Comparison of ENCODE assay signal across 21 cellular contexts in genomic region chr1:226148121-226148648, GRCh38.
"Had no signal": no experiment of that assay in that cellular context is flagged by ENCODE, and none has a peak within 500 bp of the region (broad histone marks: within the 10 kb centered on the region; RNA-seq: fewer than 3 reads in every experiment).

No MANE protein-coding gene starts in this region.

- H3K4me1 ChIP-seq: prostate gland, right atrium auricular region, upper lobe of left lung had no signal

- H3K27me3 Mint-ChIP-seq: activated naive CD4-positive, alpha-beta T cell treated with anti-CD3 and anti-CD28 coated beads, Interleukin-2, amount 10 ng/mL, durations not matched to agents 7 days and 5 days; naive thymus-derived CD8-positive, alpha-beta T cell had no signal

- H3K36me3 ChIP-seq: prostate gland had no signal

- DNase-seq: activated CD4-positive, alpha-beta T cell treated with anti-CD3 and anti-CD28 coated beads, Interleukin-2, amount 50 U/mL, for 1 hour; activated CD4-positive, CD25-positive, alpha-beta regulatory T cell treated with anti-CD3 and anti-CD28 coated beads, Interleukin-2, amount 50 U/mL, for 72 hours; activated CD8-positive, alpha-beta memory T cell treated with anti-CD3 and anti-CD28 coated beads for 24 hours; activated CD8-positive, alpha-beta memory T cell treated with anti-CD3 and anti-CD28 coated beads, Interleukin-2, amount 50 U/mL, for 48 hours; activated effector memory CD4-positive, alpha-beta T cell treated with Interleukin-2 at 50 U/mL for 16 hours; activated naive CD4-positive, alpha-beta T cell treated with anti-CD3 and anti-CD28 coated beads, Interleukin-2, amount 10 ng/mL, durations not matched to agents 7 days and 5 days; activated T-cell treated with anti-CD3 and anti-CD28 coated beads, Interleukin-2, amount 50 U/mL, for 48 hours; erythroblast; foreskin melanocyte; glutamatergic neuron; hippocampal formation; left cardiac atrium; mesendoderm; naive thymus-derived CD8-positive, alpha-beta T cell; stimulated activated CD4-positive, alpha-beta T cell treated with anti-CD3 and anti-CD28 coated beads, Interleukin-2, amount 100 ng/mL, for 24 hours; T-helper 1 cell; testis; upper lobe of left lung had no signal

- ATAC-seq: left cardiac atrium; naive thymus-derived CD8-positive, alpha-beta T cell had no signal

- H3K4me3 ChIP-seq: cardiac muscle cell, prostate gland, right atrium auricular region, testis, upper lobe of left lung had no signal

- H3K27ac ChIP-seq: cardiac muscle cell, prostate gland, right atrium auricular region, testis, upper lobe of left lung had no signal

- H3K9me3 ChIP-seq: prostate gland, right atrium auricular region, testis, upper lobe of left lung had no signal

- H3K27me3 ChIP-seq: cardiac muscle cell, right atrium auricular region, testis, upper lobe of left lung had no signal

- H3K4me1 Mint-ChIP-seq: activated naive CD4-positive, alpha-beta T cell treated with anti-CD3 and anti-CD28 coated beads, Interleukin-2, amount 10 ng/mL, durations not matched to agents 7 days and 5 days had no signal

- H3K27ac Mint-ChIP-seq: activated naive CD4-positive, alpha-beta T cell treated with anti-CD3 and anti-CD28 coated beads, Interleukin-2, amount 10 ng/mL, durations not matched to agents 7 days and 5 days had no signal

- H3K9me3 Mint-ChIP-seq: activated naive CD4-positive, alpha-beta T cell treated with anti-CD3 and anti-CD28 coated beads, Interleukin-2, amount 10 ng/mL, durations not matched to agents 7 days and 5 days; naive thymus-derived CD8-positive, alpha-beta T cell had no signal

- H3K4me3 Mint-ChIP-seq: activated naive CD4-positive, alpha-beta T cell treated with anti-CD3 and anti-CD28 coated beads, Interleukin-2, amount 10 ng/mL, durations not matched to agents 7 days and 5 days; naive thymus-derived CD8-positive, alpha-beta T cell had no signal
